In genomic region chr10:87504667-87505365, GRCh38 we compare ENCODE assay signal across 1 cellular context.
A peak's percentile ranks its signal among the peaks of the same experiment; 100 is the strongest.
TF ChIP-seq lines count a peak whose summit lies in the region.

A gene with protein sequence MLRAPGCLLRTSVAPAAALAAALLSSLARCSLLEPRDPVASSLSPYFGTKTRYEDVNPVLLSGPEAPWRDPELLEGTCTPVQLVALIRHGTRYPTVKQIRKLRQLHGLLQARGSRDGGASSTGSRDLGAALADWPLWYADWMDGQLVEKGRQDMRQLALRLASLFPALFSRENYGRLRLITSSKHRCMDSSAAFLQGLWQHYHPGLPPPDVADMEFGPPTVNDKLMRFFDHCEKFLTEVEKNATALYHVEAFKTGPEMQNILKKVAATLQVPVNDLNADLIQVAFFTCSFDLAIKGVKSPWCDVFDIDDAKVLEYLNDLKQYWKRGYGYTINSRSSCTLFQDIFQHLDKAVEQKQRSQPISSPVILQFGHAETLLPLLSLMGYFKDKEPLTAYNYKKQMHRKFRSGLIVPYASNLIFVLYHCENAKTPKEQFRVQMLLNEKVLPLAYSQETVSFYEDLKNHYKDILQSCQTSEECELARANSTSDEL (plus strand): TSS chr10:87504893. CDS start chr10:87504916, 23 bp downstream.

TF ChIP-seq in HEK293, 187 proteins besides CTCF, POLR2A, EP300 and RAD21 (continued from another document and continues in another):
- TF ChIP-seq, protein P1, sequence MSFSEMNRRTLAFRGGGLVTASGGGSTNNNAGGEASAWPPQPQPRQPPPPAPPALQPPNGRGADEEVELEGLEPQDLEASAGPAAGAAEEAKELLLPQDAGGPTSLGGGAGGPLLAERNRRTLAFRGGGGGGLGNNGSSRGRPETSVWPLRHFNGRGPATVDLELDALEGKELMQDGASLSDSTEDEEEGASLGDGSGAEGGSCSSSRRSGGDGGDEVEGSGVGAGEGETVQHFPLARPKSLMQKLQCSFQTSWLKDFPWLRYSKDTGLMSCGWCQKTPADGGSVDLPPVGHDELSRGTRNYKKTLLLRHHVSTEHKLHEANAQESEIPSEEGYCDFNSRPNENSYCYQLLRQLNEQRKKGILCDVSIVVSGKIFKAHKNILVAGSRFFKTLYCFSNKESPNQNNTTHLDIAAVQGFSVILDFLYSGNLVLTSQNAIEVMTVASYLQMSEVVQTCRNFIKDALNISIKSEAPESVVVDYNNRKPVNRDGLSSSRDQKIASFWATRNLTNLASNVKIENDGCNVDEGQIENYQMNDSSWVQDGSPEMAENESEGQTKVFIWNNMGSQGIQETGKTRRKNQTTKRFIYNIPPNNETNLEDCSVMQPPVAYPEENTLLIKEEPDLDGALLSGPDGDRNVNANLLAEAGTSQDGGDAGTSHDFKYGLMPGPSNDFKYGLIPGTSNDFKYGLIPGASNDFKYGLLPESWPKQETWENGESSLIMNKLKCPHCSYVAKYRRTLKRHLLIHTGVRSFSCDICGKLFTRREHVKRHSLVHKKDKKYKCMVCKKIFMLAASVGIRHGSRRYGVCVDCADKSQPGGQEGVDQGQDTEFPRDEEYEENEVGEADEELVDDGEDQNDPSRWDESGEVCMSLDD (tag by site-specific recombination; IDR thresholded peaks at IDR 0.05), result 0 out of 2 replicates have a peak, but pooled peaks have one; percentile 22
- TF ChIP-seq ZNF660 (tag by site-specific recombination; IDR thresholded peaks at IDR 0.05), result peak; percentile 83
- TF ChIP-seq ZNF24 (tag by site-specific recombination; IDR thresholded peaks at IDR 0.05), result no peak
- no peak for TF ChIP-seq ZNF324 (tag by site-specific recombination; IDR thresholded peaks at IDR 0.05)
- no peak for TF ChIP-seq ZNF214 (tag by site-specific recombination; IDR thresholded peaks at IDR 0.05; ENCODE audit: borderline replicate concordance)
- no peak for TF ChIP-seq ZNF10 (tag by site-specific recombination; IDR thresholded peaks at IDR 0.05)
- no peak for TF ChIP-seq OSR2 (tag by site-specific recombination; IDR thresholded peaks at IDR 0.05)
- no peak for TF ChIP-seq PATZ1 (tag by site-specific recombination; IDR thresholded peaks at IDR 0.05)
- no peak for TF ChIP-seq ZNF596 (tag by site-specific recombination; IDR thresholded peaks at IDR 0.05)
- no peak for TF ChIP-seq ZNF510 (tag by site-specific recombination; IDR thresholded peaks at IDR 0.05; ENCODE audit: insufficient replicate concordance)
- TF ChIP-seq ZNF423 (tag by site-specific recombination; IDR thresholded peaks at IDR 0.05), result no peak
- TF ChIP-seq ZNF133 (tag by site-specific recombination; IDR thresholded peaks at IDR 0.05), result no peak
- TF ChIP-seq ZNF114 (tag by site-specific recombination; IDR thresholded peaks at IDR 0.05), result no peak
- TF ChIP-seq ZNF621 (tag by site-specific recombination; IDR thresholded peaks at IDR 0.05), result no peak
- no peak for TF ChIP-seq ZNF707 (tag by site-specific recombination; IDR thresholded peaks at IDR 0.05)
- TF ChIP-seq ZNF121 (tag by site-specific recombination; IDR thresholded peaks at IDR 0.05), result no peak
- no peak for TF ChIP-seq ZNF404 (tag by site-specific recombination; IDR thresholded peaks at IDR 0.05)
- TF ChIP-seq PRDM2 (tag by site-specific recombination; IDR thresholded peaks at IDR 0.05; ENCODE audit: borderline replicate concordance), result 0 out of 2 replicates have a peak, but pooled peaks have one; percentile 32
- TF ChIP-seq REST (tag by site-specific recombination; IDR thresholded peaks at IDR 0.05), result no peak
- TF ChIP-seq ZSCAN18 (tag by site-specific recombination; IDR thresholded peaks at IDR 0.05), result no peak
- 0 out of 2 replicates have a peak, but pooled peaks have one; percentile 17 for TF ChIP-seq KLF10 (tag by site-specific recombination; IDR thresholded peaks at IDR 0.05)
- TF ChIP-seq GLIS1 (tag by site-specific recombination; IDR thresholded peaks at IDR 0.05), result no peak
- TF ChIP-seq, protein P2, sequence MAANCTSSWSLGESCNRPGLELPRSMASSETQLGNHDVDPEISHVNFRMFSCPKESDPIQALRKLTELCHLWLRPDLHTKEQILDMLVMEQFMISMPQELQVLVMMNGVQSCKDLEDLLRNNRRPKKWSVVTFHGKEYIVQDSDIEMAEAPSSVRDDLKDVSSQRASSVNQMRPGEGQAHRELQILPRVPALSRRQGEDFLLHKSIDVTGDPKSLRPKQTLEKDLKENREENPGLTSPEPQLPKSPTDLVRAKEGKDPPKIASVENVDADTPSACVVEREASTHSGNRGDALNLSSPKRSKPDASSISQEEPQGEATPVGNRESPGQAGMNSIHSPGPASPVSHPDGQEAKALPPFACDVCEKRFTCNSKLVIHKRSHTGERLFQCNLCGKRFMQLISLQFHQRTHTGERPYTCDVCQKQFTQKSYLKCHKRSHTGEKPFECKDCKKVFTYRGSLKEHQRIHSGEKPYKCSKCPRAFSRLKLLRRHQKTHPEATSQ (tag by site-specific recombination; IDR thresholded peaks at IDR 0.05), result 0 out of 2 replicates have a peak, but pooled peaks have one; percentile 59
- TF ChIP-seq HOXA7 (CRISPR knock-in tag; IDR thresholded peaks at IDR 0.05; ENCODE audit: borderline replicate concordance), result no peak
- peak; percentile 33; the same call in 1 of the 2 replicates for TF ChIP-seq ZBTB8A (tag by site-specific recombination; IDR thresholded peaks at IDR 0.05)
- no peak for TF ChIP-seq ZNF223 (tag by site-specific recombination; IDR thresholded peaks at IDR 0.05)
- TF ChIP-seq, protein P3, sequence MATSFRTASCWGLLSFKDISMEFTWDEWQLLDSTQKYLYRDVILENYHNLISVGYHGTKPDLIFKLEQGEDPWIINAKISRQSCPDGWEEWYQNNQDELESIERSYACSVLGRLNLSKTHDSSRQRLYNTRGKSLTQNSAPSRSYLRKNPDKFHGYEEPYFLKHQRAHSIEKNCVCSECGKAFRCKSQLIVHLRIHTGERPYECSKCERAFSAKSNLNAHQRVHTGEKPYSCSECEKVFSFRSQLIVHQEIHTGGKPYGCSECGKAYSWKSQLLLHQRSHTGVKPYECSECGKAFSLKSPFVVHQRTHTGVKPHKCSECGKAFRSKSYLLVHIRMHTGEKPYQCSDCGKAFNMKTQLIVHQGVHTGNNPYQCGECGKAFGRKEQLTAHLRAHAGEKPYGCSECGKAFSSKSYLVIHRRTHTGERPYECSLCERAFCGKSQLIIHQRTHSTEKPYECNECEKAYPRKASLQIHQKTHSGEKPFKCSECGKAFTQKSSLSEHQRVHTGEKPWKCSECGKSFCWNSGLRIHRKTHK (tag by site-specific recombination; IDR thresholded peaks at IDR 0.05), result no peak
- TF ChIP-seq ZNF366 (tag by site-specific recombination; conservative IDR thresholded peaks at IDR 0.05), result no peak
- no peak; the same call in 1 of the 2 replicates for TF ChIP-seq TRIM28 (IDR thresholded peaks at IDR 0.05; ENCODE audit: borderline replicate concordance, low read length)
- no peak for TF ChIP-seq ZNF302 (tag by site-specific recombination; IDR thresholded peaks at IDR 0.05; ENCODE audit: low read depth)
- peak; percentile 59; the same call in 1 of the 2 replicates for TF ChIP-seq KLF16 (tag by site-specific recombination; IDR thresholded peaks at IDR 0.05)
- no peak for TF ChIP-seq ZNF513 (tag by site-specific recombination; IDR thresholded peaks at IDR 0.05)
- TF ChIP-seq ZNF791 (tag by site-specific recombination; IDR thresholded peaks at IDR 0.05), result no peak
